Comparison of ENCODE assay signal across 28 cellular contexts in genomic region chr1:212317916-212318315, GRCh38.
"Had no signal": no experiment of that assay in that cellular context is flagged by ENCODE, and none has a peak within 500 bp of the region (broad histone marks: within the 10 kb centered on the region; RNA-seq: fewer than 3 reads in every experiment).

No MANE protein-coding gene starts in this region.

- DNase-seq: activated CD4-positive, alpha-beta T cell treated with anti-CD3 and anti-CD28 coated beads for 4 hours; activated CD4-positive, alpha-beta T cell treated with anti-CD3 and anti-CD28 coated beads, Interleukin-2, amount 50 U/mL, for 4 hours; activated CD8-positive, alpha-beta memory T cell treated with anti-CD3 and anti-CD28 coated beads, Interleukin-2, amount 50 U/mL, for 4 hours; activated gamma-delta T cell; activated naive CD4-positive, alpha-beta T cell treated with anti-CD3 and anti-CD28 coated beads, Interleukin-2, amount 10 ng/mL, durations not matched to agents 7 days and 5 days; activated naive CD8-positive, alpha-beta T cell treated with anti-CD3 and anti-CD28 coated beads, Interleukin-2, amount 50 U/mL, for 24 hours; activated T-cell treated with anti-CD3 and anti-CD28 coated beads, Interleukin-2, amount 50 U/mL, for 1 hour; dermis blood vessel endothelial cell; effector CD8-positive, alpha-beta T cell; esophagus squamous epithelium; foreskin melanocyte; heart right ventricle; left lung; mesendoderm; nephron progenitor cell; stimulated activated CD4-positive, alpha-beta T cell treated with anti-CD3 and anti-CD28 coated beads, Interleukin-4, amount 100 ng/mL, for 24 hours; stomach; T-helper 9 cell; thyroid gland had no signal

- H3K36me3 ChIP-seq: left lung, neutrophil, thyroid gland had no signal

- H3K4me3 ChIP-seq: esophagus squamous epithelium, heart right ventricle, left lung, lung, skin epidermis, stomach, thyroid gland had no signal

- H3K27me3 ChIP-seq: esophagus squamous epithelium, heart right ventricle, left lung, neutrophil, stomach, thyroid gland had no signal

- FAIRE-seq: bronchial epithelial cell, endometrium had no signal

- H3K27ac ChIP-seq: epithelial cell of prostate, esophagus squamous epithelium, heart right ventricle, left lung, skin epidermis, stomach, thyroid gland, VCaP had no signal

- ATAC-seq: activated naive CD8-positive, alpha-beta T cell treated with anti-CD3 and anti-CD28 coated beads, Interleukin-2, amount 50 U/mL, for 24 hours; heart right ventricle; left lung; sciatic nerve; stimulated activated effector memory CD8-positive, alpha-beta T cell treated with anti-CD3 and anti-CD28 coated beads, Interleukin-12 subunit alpha, Interleukin-12 subunit beta, amount 100 ng/mL, for 72 hours had no signal

- H3K9me3 ChIP-seq: esophagus squamous epithelium, left lung, neutrophil, stomach, thyroid gland had no signal
